In the genomic region with DNA sequence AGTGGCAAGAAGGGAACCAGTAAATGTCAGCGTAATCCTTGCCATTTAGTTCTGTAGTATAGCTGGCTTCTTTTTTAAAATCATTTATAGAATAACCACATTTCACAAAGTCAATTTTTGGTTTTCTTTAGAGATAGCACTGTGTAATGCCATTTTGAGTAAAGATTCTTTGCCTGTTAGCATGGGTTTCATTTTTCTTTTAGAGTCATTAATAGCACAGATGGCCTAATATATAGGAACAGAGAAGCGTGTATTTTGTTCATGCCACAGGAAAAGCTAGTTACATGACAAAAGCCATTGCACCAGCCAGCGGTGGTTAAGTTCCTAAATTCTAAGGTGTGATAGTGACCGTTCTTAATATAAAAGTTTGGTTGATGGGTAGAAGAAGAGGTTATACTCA, we compare ENCODE assay signal across 17 cellular contexts.
DNase-seq lines count a peak whose midpoint lies in the region; ATAC-seq and TF ChIP-seq lines count a peak whose summit lies in the region.
"Had no signal": no experiment of that assay in that cellular context is flagged by ENCODE, and none has a peak within 500 bp of the region (broad histone marks: within the 10 kb centered on the region; RNA-seq: fewer than 3 reads in every experiment).

No MANE protein-coding gene starts in this region.

- ATAC-seq in GM18858 (IDR thresholded peaks at IDR 0.05; ENCODE audit: unreplicated experiment): peak; percentile 18
- ATAC-seq in GM19467 (IDR thresholded peaks at IDR 0.05; ENCODE audit: unreplicated experiment): peak; percentile 35
- peak; percentile 18 for ATAC-seq in HG03066 (IDR thresholded peaks at IDR 0.05; ENCODE audit: low read depth, unreplicated experiment)
- ATAC-seq: activated naive CD8-positive, alpha-beta T cell treated with anti-CD3 and anti-CD28 coated beads, Interleukin-2, amount 50 U/mL, for 24 hours; heart left ventricle; left lung; stimulated activated naive CD8-positive, alpha-beta T cell treated with anti-CD3 and anti-CD28 coated beads, Interleukin-15, amount 100 ng/mL, for 72 hours had no signal

- DNase-seq in NOMO-1 treated with DMSO at 0.1 percent for 48 hours (lab: John Stamatoyannopoulos, UW; ENCODE audit: unreplicated experiment): peak; percentile 4
- no peak for DNase-seq in activated CD4-positive, alpha-beta T cell treated with anti-CD3 and anti-CD28 coated beads, Interleukin-2, amount 50 U/mL, for 48 hours
- no peak for DNase-seq in KG1 (lab: John Stamatoyannopoulos, UW)
- no peak for DNase-seq in testis
- no peak for DNase-seq in HUDEP-2 (lab: John Stamatoyannopoulos, UW; ENCODE audit: unreplicated experiment in 76 of 76)
- DNase-seq: activated naive CD8-positive, alpha-beta T cell treated with anti-CD3 and anti-CD28 coated beads, Interleukin-2, amount 50 U/mL, for 24 hours; cortex of kidney; DMS79 treated with DMSO at 0.1 percent for 48 hours; heart left ventricle; left lung; NCI-H187; NCI-H345; stimulated activated naive CD8-positive, alpha-beta T cell treated with anti-CD3 and anti-CD28 coated beads, Interleukin-15, amount 100 ng/mL, for 72 hours had no signal

- no peak overlapping the region for H3K4me3 ChIP-seq in testis
- H3K4me3 ChIP-seq: heart left ventricle, left lung, prostate gland had no signal

- no peak overlapping the region for H3K27ac ChIP-seq in testis
- H3K27ac ChIP-seq: left lung, prostate gland had no signal

- H3K9me3 ChIP-seq in testis: no peaks in the 10 kb centered on the region
- H3K9me3 ChIP-seq: heart left ventricle, left lung, prostate gland had no signal

- H3K27me3 ChIP-seq in testis: no peaks in the 10 kb centered on the region
- H3K27me3 ChIP-seq: heart left ventricle, left lung had no signal

- no peaks in the 10 kb centered on the region for H3K4me1 ChIP-seq in testis
- H3K4me1 ChIP-seq: heart left ventricle, left lung, prostate gland had no signal

- intact Hi-C loops in testis (cut with DNase I; ENCODE audit: low total_unique reads): no loop called here

- H3K36me3 ChIP-seq in testis (ENCODE audit: low read depth, missing control alignments): no peaks in the 10 kb centered on the region
- H3K36me3 ChIP-seq: heart left ventricle, left lung, prostate gland had no signal

- no peak for TF ChIP-seq POLR2A in testis (IDR thresholded peaks at IDR 0.05)

- no peak for TF ChIP-seq CTCF in testis (IDR thresholded peaks at IDR 0.05)

- 92 to 93% methylated on average over 4 of the region's 4 CpGs for WGBS in testis, 2 donors
